ENCODE assay signal across 17 cellular contexts in genomic region chr3:195052939-195053338, GRCh38.
DNase-seq lines count a peak whose midpoint lies in the region; ATAC-seq, FAIRE-seq and TF ChIP-seq lines count a peak whose summit lies in the region.
"Had no signal": no experiment of that assay in that cellular context is flagged by ENCODE, and none has a peak within 500 bp of the region (broad histone marks: within the 10 kb centered on the region; RNA-seq: fewer than 3 reads in every experiment).

No MANE protein-coding gene starts in this region.

- TF ChIP-seq RAD21 in H1 (IDR thresholded peaks at IDR 0.05 in 1 of 2, conservative IDR thresholded peaks at IDR 0.05 in 1 of 2; ENCODE audit: low read depth in 2 of 2, low read length in 2 of 2): no peak
- TF ChIP-seq RAD21 in HepG2 (CRISPR knock-in tag; IDR thresholded peaks at IDR 0.05): no peak

- H3K79me1 ChIP-seq in H1 (ENCODE audit: low read depth, low read length): no peaks in the 10 kb centered on the region
- no peaks in the 10 kb centered on the region for H3K79me1 ChIP-seq in neuronal stem cell (ENCODE audit: low read depth, low read length)

- FAIRE-seq in H1 (lab: Jason Lieb, UNC) (no peak), HepG2 (lab: Jason Lieb, UNC) (no peak)
- FAIRE-seq: GM18507, HTR-8/SVneo had no signal

- H3K23me2 ChIP-seq in H1 (ENCODE audit: low read depth, low read length): no peaks in the 10 kb centered on the region

- H3K79me2 ChIP-seq in H1 (ENCODE audit: control insufficient read depth in 1 of 2, insufficient read depth in 2 of 2, low read length in 2 of 2) (no peaks in the 10 kb centered on the region), HepG2 (ENCODE audit: insufficient read depth, low read length) (no peaks in the 10 kb centered on the region)

- peak; percentile 27 for DNase-seq in NCI-H82 (lab: John Stamatoyannopoulos, UW)
- no peak for DNase-seq in NCI-H82 treated with DMSO at 0.1 percent for 48 hours (lab: John Stamatoyannopoulos, UW; ENCODE audit: unreplicated experiment)
- peak; percentile 3 for DNase-seq in RWPE2 (ENCODE audit: low spot score)
- DNase-seq in H1 (ENCODE audit: low read depth in 1 of 2, low spot score in 2 of 2): no peak
- DNase-seq in neuronal stem cell (ENCODE audit: low spot score): no peak
- no peak for DNase-seq in HepG2 (ENCODE audit: low spot score)
- no peak for DNase-seq in activated gamma-delta T cell treated with Interleukin-2 at 50 U/mL for 16 hours
- DNase-seq: 8988T; AML-193; CD4-positive, CD25-positive, alpha-beta regulatory T cell; DMS53; GM23248; H9 had no signal

- 74% methylated on average over 6 of the region's 6 CpGs; no CpG with 5 or more reads in 1 of the 2 experiments for WGBS in H1 (ENCODE audit: extremely low coverage in 1 of 2, insufficient coverage in 1 of 2, insufficient read length in 1 of 2, insufficient replicate concordance in 2 of 2, low coverage in 1 of 2, low lambda C conversion rate in 2 of 2, missing lambda C conversion rate in 1 of 2), 2 experiments
- no CpG with 5 or more reads among the region's 6 CpGs for WGBS in neuronal stem cell (ENCODE audit: extremely low coverage in 2 of 2, insufficient read length in 2 of 2, insufficient replicate concordance in 1 of 2), 2 donors
- 59% methylated on average over 6 of the region's 6 CpGs for WGBS in HepG2 (ENCODE audit: low lambda C conversion rate)

- no peaks in the 10 kb centered on the region for H3K36me3 ChIP-seq in RWPE2 (ENCODE audit: low read depth)
- no peaks in the 10 kb centered on the region for H3K36me3 ChIP-seq in H1 (ENCODE audit: control insufficient read depth in 2 of 4, insufficient read depth in 4 of 4, low read length in 3 of 4)
- H3K36me3 ChIP-seq in neuronal stem cell (replicated peaks in 1 of 2; ENCODE audit: control insufficient read depth in 2 of 2, insufficient read depth in 2 of 2, low read length in 2 of 2): no peaks in the 10 kb centered on the region
- H3K36me3 ChIP-seq in HepG2 (replicated peaks in 1 of 2; ENCODE audit: control insufficient read depth in 1 of 2, insufficient read depth in 2 of 2, low read length in 2 of 2): no peaks in the 10 kb centered on the region
- H3K36me3 ChIP-seq: BLaER1 had no signal

- no peaks in the 10 kb centered on the region for H4K20me1 ChIP-seq in H1 (replicated peaks in 1 of 2; ENCODE audit: control insufficient read depth in 1 of 2, insufficient read depth in 2 of 2, low read length in 2 of 2)
- H4K20me1 ChIP-seq in HepG2 (ENCODE audit: insufficient read depth, low read length): no peaks in the 10 kb centered on the region
- H4K20me1 ChIP-seq: BLaER1 had no signal

- H2AK5ac ChIP-seq in H1 (ENCODE audit: low read depth, low read length) (no peak overlapping the region), neuronal stem cell (ENCODE audit: low read depth, low read length) (no peak overlapping the region)

- H2AFZ ChIP-seq in H1 (ENCODE audit: low read length) (0 out of 2 replicates have a peak overlapping the region, but pooled peaks have one; percentile 89), neuronal stem cell (ENCODE audit: low read length) (peak overlapping the region; percentile 85), HepG2 (ENCODE audit: low read length) (no peak overlapping the region)
- H2AFZ ChIP-seq: GM23248 had no signal

- BruUV-seq in HepG2 (replicated peaks; lab: Mats Ljungman, UMichigan): no TSS peak

- H4K8ac ChIP-seq in H1 (ENCODE audit: extremely low read depth, insufficient read depth, low read length) (no peak overlapping the region), neuronal stem cell (ENCODE audit: low read depth, low read length) (no peak overlapping the region)

- TF ChIP-seq EP300 in H1 (IDR thresholded peaks at IDR 0.05; ENCODE audit: borderline replicate concordance in 1 of 2, low read depth in 2 of 2, low read length in 2 of 2) (no peak), HepG2 (IDR thresholded peaks at IDR 0.05; ENCODE audit: low read depth in 2 of 2, low read length in 2 of 2) (no peak), HepG2 (CRISPR knock-in tag; IDR thresholded peaks at IDR 0.05; ENCODE audit: borderline replicate concordance) (no peak)

- H4K91ac ChIP-seq in H1 (replicated peaks; ENCODE audit: insufficient read length, low read length) (no peak overlapping the region), neuronal stem cell (ENCODE audit: low read depth, low read length, poor library complexity) (no peak overlapping the region)

- H3K4me3 ChIP-seq in RWPE2 (ENCODE audit: severe bottlenecking): no peak overlapping the region
- H3K4me3 ChIP-seq in H1 (ENCODE audit: extremely low read depth in 1 of 4, insufficient read depth in 2 of 4, low read depth in 3 of 4, low read length in 4 of 4): no peak overlapping the region
- H3K4me3 ChIP-seq in neuronal stem cell (ENCODE audit: low read length in 2 of 2): no peak overlapping the region
- no peak overlapping the region for H3K4me3 ChIP-seq in HepG2 (replicated peaks in 1 of 3; ENCODE audit: insufficient read depth in 1 of 3, low read depth in 2 of 3, low read length in 3 of 3)
- H3K4me3 ChIP-seq: BLaER1, GM23248 had no signal

- H3K27me3 ChIP-seq in RWPE2 (ENCODE audit: insufficient read depth, poor library complexity, severe bottlenecking): no peaks in the 10 kb centered on the region
- no peaks in the 10 kb centered on the region for H3K27me3 ChIP-seq in H1 (replicated peaks in 1 of 4; ENCODE audit: control insufficient read depth in 3 of 4, extremely low read depth in 1 of 4, insufficient read depth in 3 of 4, low read length in 3 of 4)
- H3K27me3 ChIP-seq in neuronal stem cell (ENCODE audit: control insufficient read depth in 3 of 3, insufficient read depth in 3 of 3, low read depth in 1 of 3, low read length in 3 of 3): peaks cover 0 to 4% (median 0%) of the 10 kb centered on the region in 3 experiments
- H3K27me3 ChIP-seq in HepG2 (ENCODE audit: control insufficient read depth in 1 of 2, insufficient read depth in 2 of 2, low read length in 2 of 2): peaks cover 1 to 12% of the 10 kb centered on the region in 2 experiments; a peak in 2 of 5 replicates
- H3K27me3 ChIP-seq: BLaER1 had no signal

- TF ChIP-seq CTCF in RWPE2 (IDR thresholded peaks at IDR 0.05; ENCODE audit: poor library complexity, severe bottlenecking) (no peak), H1 (IDR thresholded peaks at IDR 0.05; ENCODE audit: control extremely low read depth in 1 of 3, insufficient read depth in 1 of 3, low read depth in 1 of 3, low read length in 3 of 3) (no peak), HepG2 (CRISPR knock-in tag; IDR thresholded peaks at IDR 0.05) (no peak)

- in situ Hi-C loops in HepG2 (cut with HindIII; ENCODE audit: extremely low pct_ligation_motif_present, low pct_unique_long_range_greater_than_20kb): no loop called here

- intact Hi-C loops in HepG2 (cut with micrococcal nuclease; ENCODE audit: unreplicated experiment): no loop called here

- no peak overlapping the region for H3K4me2 ChIP-seq in H1 (ENCODE audit: insufficient read depth in 1 of 2, low read depth in 2 of 2, low read length in 2 of 2)
- H3K4me2 ChIP-seq in neuronal stem cell (ENCODE audit: insufficient read depth, low read length, poor library complexity, severe bottlenecking): no peak overlapping the region
- H3K4me2 ChIP-seq in HepG2 (ENCODE audit: low read depth, low read length): no peak overlapping the region
- H3K4me2 ChIP-seq: BLaER1 had no signal

- no peak overlapping the region for H3K14ac ChIP-seq in H1 (ENCODE audit: insufficient read length)
- no peak overlapping the region for H3K14ac ChIP-seq in neuronal stem cell (ENCODE audit: low read length)

- H3K4ac ChIP-seq in H1 (replicated peaks; ENCODE audit: insufficient read length, low read depth, low read length) (no peak overlapping the region), neuronal stem cell (ENCODE audit: low read length) (no peak overlapping the region)

- CTCF ChIA-PET in H1 (lab: Charles Lee; ENCODE audit: partially characterized antibody) (no interaction called here), HepG2 (lab: Yijun Ruan, JAX; ENCODE audit: low intra/inter-chr PET ratio, low total read pairs) (no interaction called here)

- H3K18ac ChIP-seq in H1 (ENCODE audit: extremely low read depth, low read length) (no peak overlapping the region), neuronal stem cell (ENCODE audit: low read length) (no peak overlapping the region)

- no peak overlapping the region for H2BK20ac ChIP-seq in H1 (ENCODE audit: low read length)

- no peak overlapping the region for H3K56ac ChIP-seq in H1 (replicated peaks; ENCODE audit: insufficient read length, low read depth, low read length)

- TF ChIP-seq POLR2A in H1 (IDR thresholded peaks at IDR 0.05; ENCODE audit: control extremely low read depth in 1 of 2, low read depth in 2 of 2, low read length in 2 of 2): no peak
- TF ChIP-seq POLR2A in HepG2 (IDR thresholded peaks at IDR 0.05; ENCODE audit: insufficient read depth in 1 of 2, low read depth in 2 of 2, low read length in 2 of 2): no peak

- no peak overlapping the region for H2BK120ac ChIP-seq in H1 (replicated peaks; ENCODE audit: low read depth, low read length)
- no peak overlapping the region for H2BK120ac ChIP-seq in neuronal stem cell (ENCODE audit: low read depth, low read length)

- H4K5ac ChIP-seq in H1 (ENCODE audit: insufficient read length, low read depth, low read length): no peak overlapping the region

- H2BK15ac ChIP-seq in H1 (ENCODE audit: low read length) (no peak overlapping the region), neuronal stem cell (ENCODE audit: low read length) (no peak overlapping the region)

- H3K4me1 ChIP-seq in RWPE2 (ENCODE audit: insufficient read depth, poor library complexity, severe bottlenecking): no peaks in the 10 kb centered on the region
- H3K4me1 ChIP-seq in H1 (replicated peaks in 1 of 4; ENCODE audit: control insufficient read depth in 3 of 4, insufficient read depth in 4 of 4, low read length in 3 of 4): no peaks in the 10 kb centered on the region; a peak in 1 of 7 replicates
- no peaks in the 10 kb centered on the region for H3K4me1 ChIP-seq in neuronal stem cell (ENCODE audit: control insufficient read depth in 2 of 2, insufficient read depth in 1 of 2, low read depth in 1 of 2, low read length in 2 of 2)
- H3K4me1 ChIP-seq in HepG2 (ENCODE audit: insufficient read depth, low read length): no peaks in the 10 kb centered on the region

- H2BK5ac ChIP-seq in H1 (ENCODE audit: low read depth, low read length) (no peak overlapping the region), neuronal stem cell (ENCODE audit: low read length) (no peak overlapping the region)

- no peaks in the 10 kb centered on the region for H3K9me3 ChIP-seq in RWPE2 (ENCODE audit: severe bottlenecking)
- no peaks in the 10 kb centered on the region for H3K9me3 ChIP-seq in H1 (ENCODE audit: insufficient read depth in 2 of 2, low read depth in 1 of 2, low read length in 1 of 2)
- no peaks in the 10 kb centered on the region for H3K9me3 ChIP-seq in neuronal stem cell (replicated peaks in 1 of 2; ENCODE audit: control insufficient read depth in 2 of 2, insufficient read depth in 1 of 2, low read depth in 1 of 2, low read length in 2 of 2)
- H3K9me3 ChIP-seq in HepG2 (ENCODE audit: low read length): no peaks in the 10 kb centered on the region

- H3K27ac ChIP-seq in RWPE2 (ENCODE audit: poor library complexity, severe bottlenecking) (no peak overlapping the region), H1 (ENCODE audit: low read depth, low read length) (no peak overlapping the region), neuronal stem cell (replicated peaks; ENCODE audit: low read length) (no peak overlapping the region), HepG2 (ENCODE audit: extremely low read length, insufficient read depth, low read length) (no peak overlapping the region)
- H3K27ac ChIP-seq: BLaER1, GM23248 had no signal

- H3K23ac ChIP-seq in H1 (ENCODE audit: insufficient read length) (no peak overlapping the region), neuronal stem cell (ENCODE audit: low read depth, low read length, poor library complexity) (no peak overlapping the region)

- H3K9ac ChIP-seq in H1 (replicated peaks in 1 of 4; ENCODE audit: extremely low read depth in 1 of 4, low read depth in 3 of 4, low read length in 3 of 4): no peak overlapping the region
- no peak overlapping the region for H3K9ac ChIP-seq in neuronal stem cell (ENCODE audit: low read depth, low read length, poor library complexity)
- no peak overlapping the region for H3K9ac ChIP-seq in HepG2 (ENCODE audit: insufficient read depth, low read depth, low read length)
- H3K9ac ChIP-seq: BLaER1, GM23248 had no signal

- POLR2A ChIA-PET in H1 (lab: Charles Lee; ENCODE audit: partially characterized antibody): no interaction called here
- POLR2A ChIA-PET in HepG2 (lab: Yijun Ruan, JAX): no interaction called here

- H2BK12ac ChIP-seq in H1 (ENCODE audit: low read depth, low read length) (no peak overlapping the region), neuronal stem cell (ENCODE audit: low read length) (no peak overlapping the region)

- ATAC-seq in RWPE2 (ENCODE audit: low read depth): no peak
- ATAC-seq in HepG2: no peak
- ATAC-seq in HG03097 (IDR thresholded peaks at IDR 0.05; ENCODE audit: low FRiP score, unreplicated experiment): no peak

Comparison
In these comparisons a context has a peak if more than half of its experiments do, and no peak if none do; other contexts are left out.
1. DNase-seq: peak in NCI-H82 (single experiment) and RWPE2 (single experiment); none in NCI-H82 treated with DMSO at 0.1 percent for 48 hours (single experiment), H1 (0 of 2), neuronal stem cell (single experiment), HepG2 (single experiment) and activated gamma-delta T cell treated with Interleukin-2 at 50 U/mL for 16 hours (single experiment).